Comparison of ENCODE assay signal across 1 cellular context in genomic region chr3:56801597-56802410, GRCh38.
TF ChIP-seq lines count a peak whose summit lies in the region.

ARHGEF3 (minus strand) TSS chr3:56801949; CDS start chr3:56801798, 151 bp downstream.

TF ChIP-seq in WTC11, 78 proteins besides CTCF, POLR2A, EP300 and RAD21 (continued from another document):
- no peak for TF ChIP-seq STAT6 (CRISPR knock-in tag; conservative IDR thresholded peaks at IDR 0.05; ENCODE audit: low read depth)
- TF ChIP-seq GRHL2 (CRISPR knock-in tag; IDR thresholded peaks at IDR 0.05; ENCODE audit: insufficient replicate concordance, severe bottlenecking) = no peak
- TF ChIP-seq GTF2I (CRISPR knock-in tag; conservative IDR thresholded peaks at IDR 0.05) = no peak
- peak; percentile 89 for TF ChIP-seq MAX (CRISPR knock-in tag; IDR thresholded peaks at IDR 0.05)
- TF ChIP-seq ATF2 (CRISPR knock-in tag; IDR thresholded peaks at IDR 0.05; ENCODE audit: borderline replicate concordance, low read depth) = no peak
- no peak for TF ChIP-seq IRF1 (CRISPR knock-in tag; IDR thresholded peaks at IDR 0.05)
- TF ChIP-seq ATF6 (CRISPR knock-in tag; IDR thresholded peaks at IDR 0.05) = no peak
- no peak for TF ChIP-seq AR (CRISPR knock-in tag; IDR thresholded peaks at IDR 0.05)
- TF ChIP-seq TP53 (CRISPR knock-in tag; IDR thresholded peaks at IDR 0.05) = no peak
- TF ChIP-seq USF1 (CRISPR knock-in tag; IDR thresholded peaks at IDR 0.05) = peak; percentile 82
- TF ChIP-seq USF2 (CRISPR knock-in tag; IDR thresholded peaks at IDR 0.05) = peak; percentile 86
- no peak for TF ChIP-seq IRF2 (CRISPR knock-in tag; IDR thresholded peaks at IDR 0.05; ENCODE audit: borderline replicate concordance, low read depth)
- no peak for TF ChIP-seq EMX1 (CRISPR knock-in tag; IDR thresholded peaks at IDR 0.05)
- no peak for TF ChIP-seq JAZF1 (CRISPR knock-in tag; IDR thresholded peaks at IDR 0.05)
- TF ChIP-seq ZSCAN18 (CRISPR knock-in tag; IDR thresholded peaks at IDR 0.05) = no peak
- TF ChIP-seq ARID4B (CRISPR knock-in tag; IDR thresholded peaks at IDR 0.05; ENCODE audit: borderline replicate concordance) = no peak
- no peak for TF ChIP-seq ZNF232 (CRISPR knock-in tag; IDR thresholded peaks at IDR 0.05)
- no peak for TF ChIP-seq ELF4 (CRISPR knock-in tag; IDR thresholded peaks at IDR 0.05; ENCODE audit: low read depth)
- no peak for TF ChIP-seq ZNF425 (CRISPR knock-in tag; conservative IDR thresholded peaks at IDR 0.05)
